ENCODE assay signal across 21 cellular contexts in the genomic region with DNA sequence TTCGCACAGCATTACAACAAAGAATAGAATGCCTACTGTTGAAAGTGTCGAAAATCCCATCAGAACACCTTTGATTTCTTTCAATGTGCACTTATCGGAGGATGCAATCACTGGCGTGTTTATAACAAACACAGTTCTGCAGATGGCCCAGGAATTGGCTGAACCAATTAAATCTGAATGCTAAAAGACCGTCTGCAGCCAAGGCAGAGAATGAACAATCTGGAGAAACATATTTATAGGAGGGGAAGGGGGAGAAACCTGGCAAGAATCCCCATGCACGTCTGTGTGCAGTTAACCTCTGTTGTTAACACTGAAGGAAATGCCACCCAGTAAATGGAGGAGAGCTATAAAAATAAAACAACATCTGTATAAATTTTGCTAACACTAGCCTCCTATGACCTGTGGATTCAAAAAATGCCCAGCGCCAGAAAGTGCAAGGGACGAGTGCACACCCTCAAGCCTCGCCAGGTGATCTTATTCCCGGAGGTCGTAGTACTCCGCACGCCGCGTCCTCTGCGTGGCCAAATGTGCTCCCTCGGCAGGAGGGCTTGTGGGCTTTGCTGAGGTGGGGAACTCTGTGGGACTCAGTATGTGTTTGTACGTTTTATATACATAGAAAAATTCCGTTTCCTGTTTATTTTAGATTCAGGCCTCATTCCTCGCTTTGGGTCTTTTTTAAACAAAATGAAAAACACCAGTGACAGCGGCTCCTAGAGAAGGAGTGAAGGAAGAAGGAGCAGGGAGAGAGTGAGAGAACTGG. TPM values are rescaled to one million over a fixed set of nuclear protein-coding genes. Genes with fewer than 3 reads are reported as not detected.
DNase-seq lines count a peak whose midpoint lies in the region; FAIRE-seq and TF ChIP-seq lines count a peak whose summit lies in the region.
"Had no signal": no experiment of that assay in that cellular context is flagged by ENCODE, and none has a peak within 500 bp of the region (broad histone marks: within the 10 kb centered on the region; RNA-seq: fewer than 3 reads in every experiment).

No MANE protein-coding gene starts in this region.

- H3K27ac ChIP-seq in sigmoid colon: peak overlapping the region in 3 of 4 donors; percentile 65 to 79 (median 73)
- H3K27ac ChIP-seq: lower lobe of right lung had no signal

- TF ChIP-seq POLR2A in sigmoid colon (IDR thresholded peaks at IDR 0.05): no peak

- peak; percentile 46 for DNase-seq in NCI-H446 treated with DMSO at 0.1 percent for 48 hours (lab: John Stamatoyannopoulos, UW)
- DNase-seq in sigmoid colon: no peak
- no peak for DNase-seq in retina
- DNase-seq in NOMO-1 treated with dmso at 0.1 percent for 144 hours (lab: John Stamatoyannopoulos, UW; ENCODE audit: unreplicated experiment): no peak
- no peak for DNase-seq in SIG-M5 treated with dmso at 0.1 percent for 504 hours (lab: John Stamatoyannopoulos, UW; ENCODE audit: unreplicated experiment)
- DNase-seq: activated CD8-positive, alpha-beta T cell treated with anti-CD3 and anti-CD28 coated beads, Interleukin-2, amount 10 ng/mL, durations not matched to agents 7 days and 5 days; activated T-cell treated with anti-CD3 and anti-CD28 coated beads, Interleukin-2, amount 50 U/mL, for 72 hours; AML-193; COR-L47; lower lobe of right lung; MV-4-11; NK-92 treated with Interleukin-12 subunit alpha and Interleukin-12 subunit beta, amount 100 ng/mL, for 24 hours; stimulated activated CD4-positive, alpha-beta T cell treated with anti-CD3 and anti-CD28 coated beads, Interleukin-4, amount 100 ng/mL, for 4 hours; T-cell had no signal

- WGBS in sigmoid colon, 2 donors: 81 to 84% methylated on average over 21 of the region's 21 CpGs

- H3K9ac ChIP-seq in Loucy (ENCODE audit: low read depth, low read length, poor library complexity, severe bottlenecking): no peak overlapping the region

- H3K4me1 ChIP-seq in Loucy (ENCODE audit: insufficient read depth, low read length, poor library complexity, severe bottlenecking) (peaks cover 68% of the 10 kb centered on the region), sigmoid colon (peaks cover 0 to 63% (median 62%) of the 10 kb centered on the region in 4 donors)

- H3K36me3 ChIP-seq in Loucy (ENCODE audit: insufficient read depth, low read length): no peaks in the 10 kb centered on the region
- H3K36me3 ChIP-seq in sigmoid colon: peaks cover 0 to 19% (median 2%) of the 10 kb centered on the region in 4 donors

- no peak for TF ChIP-seq CTCF in Loucy (conservative IDR thresholded peaks at IDR 0.05; ENCODE audit: low read length)
- TF ChIP-seq CTCF in sigmoid colon (IDR thresholded peaks at IDR 0.05): no peak

- peak overlapping the region; percentile 66 for H3K4me2 ChIP-seq in Loucy (ENCODE audit: low read depth, low read length, poor library complexity, severe bottlenecking)

- H3K9me3 ChIP-seq in Loucy (ENCODE audit: insufficient read depth, low read depth, low read length) (no peaks in the 10 kb centered on the region), sigmoid colon (no peaks in the 10 kb centered on the region)
- H3K9me3 ChIP-seq: esophagus muscularis mucosa, HAP-1, lower lobe of right lung had no signal

- no peaks in the 10 kb centered on the region for H3K9me2 ChIP-seq in Loucy (replicated peaks; ENCODE audit: low read depth, low read length)

- no peak for TF ChIP-seq EP300 in sigmoid colon (IDR thresholded peaks at IDR 0.05)

- no peaks in the 10 kb centered on the region for H3K79me2 ChIP-seq in Loucy (ENCODE audit: insufficient read depth, low read length)

- no peaks in the 10 kb centered on the region for H4K20me1 ChIP-seq in Loucy (ENCODE audit: insufficient read depth, low read length, poor library complexity, severe bottlenecking)

- peak; percentile 74 for FAIRE-seq in endometrium (lab: Jason Lieb, UNC)
- FAIRE-seq: GM19239, K562 had no signal

- no peaks in the 10 kb centered on the region for H3K27me3 ChIP-seq in Loucy (ENCODE audit: insufficient read depth, low read length, poor library complexity, severe bottlenecking)
- H3K27me3 ChIP-seq in sigmoid colon: no peaks in the 10 kb centered on the region
- H3K27me3 ChIP-seq: esophagus muscularis mucosa had no signal

- H2AFZ ChIP-seq in Loucy (ENCODE audit: low read length): no peak overlapping the region

- no peak overlapping the region for H3K4me3 ChIP-seq in Loucy (ENCODE audit: low read length, poor library complexity, severe bottlenecking)
- peak overlapping the region in 1 of 4 donors; percentile 0 for H3K4me3 ChIP-seq in sigmoid colon
- H3K4me3 ChIP-seq: HAP-1, K562, lower lobe of right lung, skin epidermis had no signal

- H3F3A ChIP-seq in Loucy (ENCODE audit: low read depth): no peaks in the 10 kb centered on the region

- intact Hi-C loops in sigmoid colon (cut with DNase I): loop anchor here (2.0 to 5.0 kb wide), 3 partner anchors 47 to 417 kb away; a partner anchor contains a TSS

RNA-seq across cellular contexts. Expression of a gene that starts 56.7 kb away (rescaled TPM):
- 10 to 100 TPM in 1 of 4 donors, 1 to 10 TPM in 3; 7.1 to 10.7 (median 8.7) TPM for total RNA-seq in sigmoid colon
- 1 to 10 TPM; 2.3 to 7.2 (median 7.0) TPM for polyA plus RNA-seq in sigmoid colon
